Comparison of ENCODE assay signal across 8 cellular contexts in genomic region chr20:3204124-3204794, GRCh38. TPM values are rescaled to one million over a fixed set of nuclear protein-coding genes. Genes with fewer than 3 reads are reported as not detected.
DNase-seq lines count a peak whose midpoint lies in the region; ATAC-seq and TF ChIP-seq lines count a peak whose summit lies in the region.

Gene DDRGK1, minus strand, starts transcription at chr20:3204682. Its CDS starts 55 bp downstream, at chr20:3204627.

- TF ChIP-seq CTCF in AG09319 (IDR thresholded peaks at IDR 0.05; ENCODE audit: low read depth, low read length): no peak

- peak within 1 kb of the TSS; percentile 88 for H3K27ac ChIP-seq in cingulate gyrus (ENCODE audit: low read depth, low read length)

- intact Hi-C loops in left colon (cut with DNase I, micrococcal nuclease): no loop called here

- ATAC-seq in GM19025 (IDR thresholded peaks at IDR 0.05; ENCODE audit: low read depth, unreplicated experiment) (peak; percentile 78), HG03280 (IDR thresholded peaks at IDR 0.05; ENCODE audit: unreplicated experiment) (peak; percentile 76), left colon (peak; percentile 88)

- peak; percentile 28 for DNase-seq in AG09319 (ENCODE audit: extremely low read depth, low read depth)
- peak; percentile 97 for DNase-seq in NCI-H510A treated with DMSO at 0.1 percent for 48 hours (lab: John Stamatoyannopoulos, UW)
- DNase-seq in activated CD4-positive, alpha-beta T cell treated with anti-CD3 and anti-CD28 coated beads for 4 hours: peak; percentile 88 to 92
- DNase-seq in left colon: peak; percentile 85 to 94
- DNase-seq in stimulated activated CD4-positive, alpha-beta T cell treated with anti-CD3 and anti-CD28 coated beads, Interleukin-1b, Interleukin-23, amount 100 ng/mL, for 4 hours (ENCODE audit: low read depth in 2 of 2): peak; percentile 91

RNA-seq across cellular contexts. Expression of gene DDRGK1, which starts in this region (rescaled TPM):
- total RNA-seq in left colon: 10 to 100 TPM; 50.4 to 70.3 TPM

Comparison
In these comparisons a context has a peak if more than half of its experiments do, and no peak if none do; other contexts are left out.
1. Peak in every context shown above with its lines: DNase-seq, ATAC-seq and H3K27ac ChIP-seq.
2. DNase-seq: peak in every context shown above with its lines; median percentile 97 in NCI-H510A treated with DMSO at 0.1 percent for 48 hours; 91 in stimulated activated CD4-positive, alpha-beta T cell treated with anti-CD3 and anti-CD28 coated beads, Interleukin-1b, Interleukin-23, amount 100 ng/mL, for 4 hours; 90 in activated CD4-positive, alpha-beta T cell treated with anti-CD3 and anti-CD28 coated beads for 4 hours; 90 in left colon; 28 in AG09319.